In the genomic region with DNA sequence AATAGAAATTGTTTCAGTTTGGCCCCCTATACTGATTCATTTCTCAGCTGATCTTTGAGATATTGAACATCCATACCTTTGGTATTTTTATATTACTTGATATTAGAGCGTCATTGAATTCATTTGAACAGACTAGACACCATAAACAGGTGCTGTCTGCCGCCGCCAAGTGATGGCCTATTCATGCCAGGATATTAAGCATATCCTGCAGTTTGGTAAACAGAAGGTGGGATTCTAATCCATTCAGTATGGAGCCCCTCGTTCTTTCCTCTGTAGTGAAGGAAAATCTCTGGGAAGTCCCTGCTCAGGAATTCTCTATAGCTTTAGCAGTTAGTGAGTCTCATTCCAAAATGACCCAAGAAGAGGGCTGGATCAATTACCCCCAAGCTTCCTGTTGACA, we compare ENCODE assay signal across 1 cellular context.
TF ChIP-seq lines count a peak whose summit lies in the region.

No MANE protein-coding gene starts in this region.

TF ChIP-seq in IMR-90, 13 proteins besides CTCF, POLR2A, EP300 and RAD21:
- TF ChIP-seq NFE2L2 (IDR thresholded peaks at IDR 0.05; ENCODE audit: low read depth, low read length) = no peak
- no peak for TF ChIP-seq CHD1 (IDR thresholded peaks at IDR 0.05; ENCODE audit: low read depth, low read length)
- no peak for TF ChIP-seq RCOR1 (IDR thresholded peaks at IDR 0.05; ENCODE audit: insufficient replicate concordance, low read length)
- no peak for TF ChIP-seq MAZ (IDR thresholded peaks at IDR 0.05; ENCODE audit: borderline replicate concordance, low read depth, low read length)
- TF ChIP-seq, protein P1, sequence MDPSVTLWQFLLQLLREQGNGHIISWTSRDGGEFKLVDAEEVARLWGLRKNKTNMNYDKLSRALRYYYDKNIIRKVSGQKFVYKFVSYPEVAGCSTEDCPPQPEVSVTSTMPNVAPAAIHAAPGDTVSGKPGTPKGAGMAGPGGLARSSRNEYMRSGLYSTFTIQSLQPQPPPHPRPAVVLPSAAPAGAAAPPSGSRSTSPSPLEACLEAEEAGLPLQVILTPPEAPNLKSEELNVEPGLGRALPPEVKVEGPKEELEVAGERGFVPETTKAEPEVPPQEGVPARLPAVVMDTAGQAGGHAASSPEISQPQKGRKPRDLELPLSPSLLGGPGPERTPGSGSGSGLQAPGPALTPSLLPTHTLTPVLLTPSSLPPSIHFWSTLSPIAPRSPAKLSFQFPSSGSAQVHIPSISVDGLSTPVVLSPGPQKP (IDR thresholded peaks at IDR 0.05; ENCODE audit: borderline replicate concordance, low read depth, low read length) = no peak
- no peak for TF ChIP-seq BHLHE40 (IDR thresholded peaks at IDR 0.05; ENCODE audit: low read depth, low read length)
- no peak for TF ChIP-seq CEBPB (IDR thresholded peaks at IDR 0.05; ENCODE audit: low read depth, low read length)
- TF ChIP-seq MXI1 (IDR thresholded peaks at IDR 0.05; ENCODE audit: borderline replicate concordance, low read depth, low read length) = no peak
- TF ChIP-seq RFX5 (IDR thresholded peaks at IDR 0.05; ENCODE audit: low read depth, low read length) = no peak
- TF ChIP-seq, protein P2, sequence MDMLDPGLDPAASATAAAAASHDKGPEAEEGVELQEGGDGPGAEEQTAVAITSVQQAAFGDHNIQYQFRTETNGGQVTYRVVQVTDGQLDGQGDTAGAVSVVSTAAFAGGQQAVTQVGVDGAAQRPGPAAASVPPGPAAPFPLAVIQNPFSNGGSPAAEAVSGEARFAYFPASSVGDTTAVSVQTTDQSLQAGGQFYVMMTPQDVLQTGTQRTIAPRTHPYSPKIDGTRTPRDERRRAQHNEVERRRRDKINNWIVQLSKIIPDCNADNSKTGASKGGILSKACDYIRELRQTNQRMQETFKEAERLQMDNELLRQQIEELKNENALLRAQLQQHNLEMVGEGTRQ (IDR thresholded peaks at IDR 0.05; ENCODE audit: low read depth, low read length) = no peak
- TF ChIP-seq MAFK (IDR thresholded peaks at IDR 0.05; ENCODE audit: low read depth, low read length) = no peak
